Comparison of ENCODE assay signal across 26 cellular contexts in the genomic region with DNA sequence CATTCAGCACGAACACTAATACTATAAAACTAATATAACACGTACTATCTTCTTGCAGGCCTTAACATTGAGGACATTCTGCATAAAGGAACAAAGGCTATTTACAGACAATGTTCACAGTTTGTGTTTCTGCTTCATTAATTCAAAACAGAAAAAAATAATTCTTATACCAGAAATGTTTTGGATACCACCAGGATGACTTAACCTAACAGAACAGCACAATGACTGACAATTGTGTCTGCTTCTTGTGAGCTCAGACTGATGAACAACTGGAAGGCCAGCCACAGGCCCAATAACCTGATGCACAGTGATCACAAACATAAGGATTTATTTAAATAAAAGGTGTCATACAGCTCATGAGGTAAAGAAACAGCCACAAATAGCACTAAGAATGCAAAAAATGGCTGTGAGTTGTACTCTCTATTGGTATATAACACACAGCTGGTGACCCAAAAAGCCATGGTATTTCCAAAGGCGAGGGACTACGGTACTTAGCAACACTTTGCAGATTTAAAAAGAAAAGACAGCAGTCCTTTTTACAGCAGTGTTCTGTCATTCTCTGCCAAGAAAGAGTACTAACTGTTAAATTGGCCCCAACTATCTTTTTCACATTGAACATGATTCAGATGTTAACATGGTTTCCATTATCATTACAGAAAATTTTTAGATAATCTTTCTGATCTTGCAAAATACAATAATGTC. TPM values are rescaled to one million over a fixed set of nuclear protein-coding genes. Genes with fewer than 3 reads are reported as not detected.
A peak's percentile ranks its signal among the peaks of the same experiment; 100 is the strongest.
DNase-seq lines count a peak whose midpoint lies in the region; ATAC-seq, FAIRE-seq and TF ChIP-seq lines count a peak whose summit lies in the region.
"Had no signal": no experiment of that assay in that cellular context is flagged by ENCODE, and none has a peak within 500 bp of the region (broad histone marks: within the 10 kb centered on the region; RNA-seq: fewer than 3 reads in every experiment).

No MANE protein-coding gene starts in this region.

- peaks cover 33% of the 10 kb centered on the region for H3K4me1 ChIP-seq in astrocyte (ENCODE audit: insufficient read depth, low read length)
- H3K4me1 ChIP-seq: right atrium auricular region had no signal

- peaks cover 65% of the 10 kb centered on the region for H3K79me2 ChIP-seq in astrocyte (ENCODE audit: insufficient read depth, low read length)

- no peak overlapping the region for H2AFZ ChIP-seq in astrocyte (ENCODE audit: low read depth, low read length)

- H3K36me3 Mint-ChIP-seq in astrocyte (ENCODE audit: low read depth, unreplicated experiment), result peaks cover 19% of the 10 kb centered on the region
- H3K36me3 Mint-ChIP-seq in activated T-cell treated with anti-CD3 and anti-CD28 coated beads, Interleukin-2, amount 50 U/mL, for 72 hours (ENCODE audit: insufficient read depth in 2 of 2), result peaks cover 2% of the 10 kb centered on the region in 2 donors
- H3K36me3 Mint-ChIP-seq: activated naive CD8-positive, alpha-beta T cell treated with anti-CD3 and anti-CD28 coated beads for 36 hours; CD8-positive, alpha-beta T cell had no signal

- peak overlapping the region; percentile 27 for H3K4me2 ChIP-seq in astrocyte (ENCODE audit: low read length)

- H4K20me1 ChIP-seq in astrocyte (ENCODE audit: insufficient read depth, low read length), result peaks cover 27% of the 10 kb centered on the region

- in situ Hi-C loops in GM13977 (cut with MboI; ENCODE audit: low pct_unique_long_range_greater_than_20kb, low sequenced_read_pairs, unreplicated experiment), result no loop called here

- no peaks in the 10 kb centered on the region for H3K27me3 Mint-ChIP-seq in astrocyte (ENCODE audit: low read depth, unreplicated experiment)
- peaks cover 20% of the 10 kb centered on the region for H3K27me3 Mint-ChIP-seq in activated T-cell treated with anti-CD3 and anti-CD28 coated beads, Interleukin-2, amount 50 U/mL, for 72 hours (ENCODE audit: low read depth)

- H3K36me3 ChIP-seq in astrocyte (ENCODE audit: insufficient read depth, low read length), result peaks cover 15% of the 10 kb centered on the region
- H3K36me3 ChIP-seq: pancreas, right atrium auricular region had no signal

- no peak for TF ChIP-seq RAD21 in Ishikawa (IDR thresholded peaks at IDR 0.05; ENCODE audit: low read depth)

- peaks cover 53% of the 10 kb centered on the region for H3K4me1 Mint-ChIP-seq in astrocyte (ENCODE audit: low read depth, unreplicated experiment)
- H3K4me1 Mint-ChIP-seq in activated T-cell treated with anti-CD3 and anti-CD28 coated beads, Interleukin-2, amount 50 U/mL, for 72 hours (ENCODE audit: low read depth), result no peaks in the 10 kb centered on the region
- H3K4me1 Mint-ChIP-seq: activated naive CD8-positive, alpha-beta T cell treated with anti-CD3 and anti-CD28 coated beads for 36 hours had no signal

- H3K4me3 Mint-ChIP-seq in astrocyte (ENCODE audit: unreplicated experiment), result no peak overlapping the region
- H3K4me3 Mint-ChIP-seq in activated T-cell treated with anti-CD3 and anti-CD28 coated beads, Interleukin-2, amount 50 U/mL, for 72 hours, result no peak overlapping the region
- H3K4me3 Mint-ChIP-seq: activated naive CD8-positive, alpha-beta T cell treated with anti-CD3 and anti-CD28 coated beads for 36 hours; CD8-positive, alpha-beta T cell; nephron; stimulated activated naive CD8-positive, alpha-beta T cell treated with anti-CD3 and anti-CD28 coated beads, Interleukin-15, Interleukin-2, amounts not matched to agents 100 ng/mL and 50 ng/mL, for 24 hours had no signal

- ATAC-seq in activated T-cell treated with anti-CD3 and anti-CD28 coated beads, Interleukin-2, amount 50 U/mL, for 72 hours (replicated peaks in 1 of 2), result no peak
- ATAC-seq: CD8-positive, alpha-beta T cell; pancreas had no signal

- FAIRE-seq in astrocyte (lab: Jason Lieb, UNC), result peak; percentile 55
- FAIRE-seq: GM18507, HTR-8/SVneo, pancreas had no signal

- peak overlapping the region; percentile 66 for H3K27ac Mint-ChIP-seq in astrocyte (ENCODE audit: unreplicated experiment)
- no peak overlapping the region for H3K27ac Mint-ChIP-seq in activated T-cell treated with anti-CD3 and anti-CD28 coated beads, Interleukin-2, amount 50 U/mL, for 72 hours
- H3K27ac Mint-ChIP-seq: activated naive CD8-positive, alpha-beta T cell treated with anti-CD3 and anti-CD28 coated beads for 36 hours; CD8-positive, alpha-beta T cell; stimulated activated naive CD8-positive, alpha-beta T cell treated with anti-CD3 and anti-CD28 coated beads, Interleukin-15, Interleukin-2, amounts not matched to agents 100 ng/mL and 50 ng/mL, for 24 hours had no signal

- peak overlapping the region; percentile 73 for H3K27ac ChIP-seq in astrocyte (ENCODE audit: low read depth, low read length)
- H3K27ac ChIP-seq: pancreas, right atrium auricular region, tibial artery had no signal

- TF ChIP-seq CTCF in astrocyte (IDR thresholded peaks at IDR 0.05; ENCODE audit: insufficient read depth, low read depth, low read length) (no peak), GM13977 (IDR thresholded peaks at IDR 0.05; ENCODE audit: extremely low read depth, insufficient read depth, missing control alignments) (no peak)

- peaks cover 3% of the 10 kb centered on the region for H3K9me3 Mint-ChIP-seq in astrocyte (ENCODE audit: unreplicated experiment)
- H3K9me3 Mint-ChIP-seq in activated T-cell treated with anti-CD3 and anti-CD28 coated beads, Interleukin-2, amount 50 U/mL, for 72 hours, result peaks cover 4% of the 10 kb centered on the region in 2 donors
- H3K9me3 Mint-ChIP-seq: stimulated activated naive CD8-positive, alpha-beta T cell treated with anti-CD3 and anti-CD28 coated beads, Interleukin-15, Interleukin-2, amounts not matched to agents 100 ng/mL and 50 ng/mL, for 24 hours had no signal

- H3K9ac ChIP-seq in astrocyte (ENCODE audit: low read length), result no peak overlapping the region

- H3K4me3 ChIP-seq in astrocyte (ENCODE audit: insufficient read depth, low read depth, low read length), result no peak overlapping the region
- H3K4me3 ChIP-seq: pancreas, right atrium auricular region, tibial artery had no signal

- peak; percentile 15; the same call in 1 of the 2 replicates for TF ChIP-seq EP300 in Ishikawa (IDR thresholded peaks at IDR 0.05; ENCODE audit: borderline replicate concordance)

- H3K9me3 ChIP-seq in astrocyte (ENCODE audit: insufficient read depth, low read depth, low read length), result no peaks in the 10 kb centered on the region
- H3K9me3 ChIP-seq: pancreas, right atrium auricular region, tibial artery had no signal

- H3K27me3 ChIP-seq in astrocyte (ENCODE audit: insufficient read depth, low read length), result no peaks in the 10 kb centered on the region
- H3K27me3 ChIP-seq: pancreas, right atrium auricular region, tibial artery had no signal

- DNase-seq in astrocyte (ENCODE audit: low read depth), result peak; percentile 65
- peak; percentile 55 for DNase-seq in kidney tubule cell (ENCODE audit: low spot score)
- DNase-seq in activated T-cell treated with anti-CD3 and anti-CD28 coated beads, Interleukin-2, amount 50 U/mL, for 48 hours, result no peak
- DNase-seq in activated CD4-positive, alpha-beta T cell treated with anti-CD3 and anti-CD28 coated beads, Interleukin-2, amount 50 U/mL, for 4 hours, result no peak
- no peak for DNase-seq in GM13977 (ENCODE audit: low spot score)
- DNase-seq in activated T-cell treated with anti-CD3 and anti-CD28 coated beads, Interleukin-2, amount 50 U/mL, for 72 hours, result no peak
- DNase-seq: activated CD4-positive, alpha-beta T cell treated with anti-CD3 and anti-CD28 coated beads, Interleukin-2, amount 50 U/mL, for 1 hour; activated CD8-positive, alpha-beta memory T cell treated with anti-CD3 and anti-CD28 coated beads, Interleukin-2, amount 50 U/mL, for 4 hours; activated naive CD8-positive, alpha-beta T cell treated with anti-CD3 and anti-CD28 coated beads for 36 hours; AML-193; CD8-positive, alpha-beta T cell; GDM1; Karpas-422; midbrain; NCI-H1092 treated with DMSO at 0.1 percent for 48 hours; NCI-H1930; NCI-H2227 treated with DMSO at 0.1 percent for 48 hours; pancreas; T-helper 9 cell; tibial artery had no signal

TF ChIP-seq in Ishikawa, 13 proteins besides CTCF, POLR2A, EP300 and RAD21 (continues in another document):
- TF ChIP-seq, protein P1, sequence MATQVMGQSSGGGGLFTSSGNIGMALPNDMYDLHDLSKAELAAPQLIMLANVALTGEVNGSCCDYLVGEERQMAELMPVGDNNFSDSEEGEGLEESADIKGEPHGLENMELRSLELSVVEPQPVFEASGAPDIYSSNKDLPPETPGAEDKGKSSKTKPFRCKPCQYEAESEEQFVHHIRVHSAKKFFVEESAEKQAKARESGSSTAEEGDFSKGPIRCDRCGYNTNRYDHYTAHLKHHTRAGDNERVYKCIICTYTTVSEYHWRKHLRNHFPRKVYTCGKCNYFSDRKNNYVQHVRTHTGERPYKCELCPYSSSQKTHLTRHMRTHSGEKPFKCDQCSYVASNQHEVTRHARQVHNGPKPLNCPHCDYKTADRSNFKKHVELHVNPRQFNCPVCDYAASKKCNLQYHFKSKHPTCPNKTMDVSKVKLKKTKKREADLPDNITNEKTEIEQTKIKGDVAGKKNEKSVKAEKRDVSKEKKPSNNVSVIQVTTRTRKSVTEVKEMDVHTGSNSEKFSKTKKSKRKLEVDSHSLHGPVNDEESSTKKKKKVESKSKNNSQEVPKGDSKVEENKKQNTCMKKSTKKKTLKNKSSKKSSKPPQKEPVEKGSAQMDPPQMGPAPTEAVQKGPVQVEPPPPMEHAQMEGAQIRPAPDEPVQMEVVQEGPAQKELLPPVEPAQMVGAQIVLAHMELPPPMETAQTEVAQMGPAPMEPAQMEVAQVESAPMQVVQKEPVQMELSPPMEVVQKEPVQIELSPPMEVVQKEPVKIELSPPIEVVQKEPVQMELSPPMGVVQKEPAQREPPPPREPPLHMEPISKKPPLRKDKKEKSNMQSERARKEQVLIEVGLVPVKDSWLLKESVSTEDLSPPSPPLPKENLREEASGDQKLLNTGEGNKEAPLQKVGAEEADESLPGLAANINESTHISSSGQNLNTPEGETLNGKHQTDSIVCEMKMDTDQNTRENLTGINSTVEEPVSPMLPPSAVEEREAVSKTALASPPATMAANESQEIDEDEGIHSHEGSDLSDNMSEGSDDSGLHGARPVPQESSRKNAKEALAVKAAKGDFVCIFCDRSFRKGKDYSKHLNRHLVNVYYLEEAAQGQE (IDR thresholded peaks at IDR 0.05; ENCODE audit: low read depth), result no peak
- TF ChIP-seq CREB1 (IDR thresholded peaks at IDR 0.05; ENCODE audit: low read depth), result no peak
- TF ChIP-seq FOXM1 (IDR thresholded peaks at IDR 0.05; ENCODE audit: borderline replicate concordance, low read depth), result no peak
- no peak for TF ChIP-seq ZBTB7A (IDR thresholded peaks at IDR 0.05; ENCODE audit: low read depth)
- TF ChIP-seq YY1 (IDR thresholded peaks at IDR 0.05; ENCODE audit: low read depth), result no peak
- TF ChIP-seq TCF12 (IDR thresholded peaks at IDR 0.05; ENCODE audit: low read depth), result no peak

RNA-seq across cellular contexts. Expression of a gene that starts 32.1 kb away (rescaled TPM):
- total RNA-seq in astrocyte, result 76.7 and 112 TPM in 2 replicates
- total RNA-seq in activated T-cell treated with anti-CD3 and anti-CD28 coated beads, Interleukin-2, amount 50 U/mL, for 72 hours, result under 1 TPM; 0.09 to 0.38 TPM
- total RNA-seq: CD8-positive, alpha-beta T cell had no signal

Comparison
In these comparisons a context has a peak if more than half of its experiments do, and no peak if none do; other contexts are left out.
1. DNase-seq: peak in astrocyte (single experiment) and kidney tubule cell (single experiment); none in activated T-cell treated with anti-CD3 and anti-CD28 coated beads, Interleukin-2, amount 50 U/mL, for 48 hours (0 of 2), activated CD4-positive, alpha-beta T cell treated with anti-CD3 and anti-CD28 coated beads, Interleukin-2, amount 50 U/mL, for 4 hours (0 of 2), GM13977 (single experiment) and activated T-cell treated with anti-CD3 and anti-CD28 coated beads, Interleukin-2, amount 50 U/mL, for 72 hours (0 of 2).
2. RNA of a gene that starts 32.1 kb away (total RNA-seq): 76.7 to 112 TPM in astrocyte; 0.09 to 0.38 TPM in activated T-cell treated with anti-CD3 and anti-CD28 coated beads, Interleukin-2, amount 50 U/mL, for 72 hours; every median in the first group is over 10 times any median in the second.